In the genomic region with DNA sequence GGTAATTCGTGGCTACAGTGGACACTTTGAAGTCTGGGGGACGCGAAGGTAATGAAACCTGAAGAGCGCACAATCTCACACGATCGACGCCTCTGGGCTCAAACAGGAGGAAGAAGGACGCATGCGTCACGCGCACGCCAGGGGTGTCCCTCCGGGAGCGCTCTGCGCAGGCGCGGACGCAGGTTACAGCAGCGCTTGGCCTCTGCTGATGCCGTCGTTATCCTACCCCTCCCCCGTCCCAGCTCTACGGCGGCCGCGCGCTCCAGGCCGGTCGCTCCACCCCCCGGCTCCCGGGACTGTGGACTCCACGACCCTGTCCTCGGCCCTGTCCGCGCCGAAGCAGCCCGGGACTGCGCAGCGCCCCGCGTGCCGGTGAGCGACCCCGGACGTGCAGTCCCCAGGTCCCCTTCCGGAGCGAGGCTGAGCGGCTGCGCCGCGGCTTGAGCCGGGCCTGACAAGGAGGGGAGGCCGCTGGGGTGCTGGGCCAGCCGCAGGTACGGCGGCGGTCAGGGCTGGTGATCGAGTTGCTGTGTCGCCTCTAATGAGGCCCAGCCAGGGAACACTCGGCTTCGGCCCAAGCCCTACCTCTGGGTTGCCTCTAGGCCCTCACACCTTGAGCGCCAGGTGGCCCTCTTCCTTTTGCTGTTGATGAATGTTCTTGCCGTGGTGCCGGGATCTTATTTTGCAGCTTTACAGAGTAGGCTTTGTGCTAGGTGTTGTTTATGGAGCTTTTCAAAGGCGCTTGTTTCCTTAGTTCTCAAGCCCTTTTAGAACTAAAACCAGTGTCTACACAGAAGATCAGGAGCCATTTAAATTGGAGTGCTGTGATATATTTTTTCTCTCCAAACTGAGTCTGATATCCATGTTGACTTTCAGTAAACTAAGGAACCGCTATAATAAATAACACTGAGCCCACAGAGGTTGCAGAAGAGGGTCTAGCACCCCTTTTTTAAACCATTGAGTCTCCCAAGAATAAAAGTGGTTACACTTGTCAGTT, we compare ENCODE assay signal across 8 cellular contexts. TPM values are rescaled to one million over a fixed set of nuclear protein-coding genes. Genes with fewer than 3 reads are reported as not detected.
DNase-seq lines count a peak whose midpoint lies in the region; ATAC-seq, FAIRE-seq and TF ChIP-seq lines count a peak whose summit lies in the region.

TSS of gene TMEM106B (plus strand) at position 241 of the 997 bp plus-strand sequence. CDS start 3,517 bp downstream, outside the sequence.

- no peak within 1 kb of the TSS for H2AK5ac ChIP-seq in H1 (ENCODE audit: low read depth, low read length)

- H3K36me3 ChIP-seq in H1 (ENCODE audit: control insufficient read depth in 2 of 4, insufficient read depth in 4 of 4, low read length in 3 of 4), result peaks cover 0 to 3% (median 0%) of the 10 kb centered on the region in 4 experiments; a peak in 2 of 8 replicates

- peaks cover 6% of the 10 kb centered on the region for H3K27me3 Mint-ChIP-seq in memory B cell

- no peak within 1 kb of the TSS for H3K23ac ChIP-seq in H1 (ENCODE audit: insufficient read length)

- H2BK5ac ChIP-seq in H1 (ENCODE audit: low read depth, low read length), result peak within 1 kb of the TSS; percentile 86; the same call in 1 of the 2 replicates

- peak within 1 kb of the TSS; percentile 86 for H2BK12ac ChIP-seq in H1 (ENCODE audit: low read depth, low read length)

- TF ChIP-seq RAD21 in H1 (IDR thresholded peaks at IDR 0.05 in 1 of 2, conservative IDR thresholded peaks at IDR 0.05 in 1 of 2; ENCODE audit: low read depth in 2 of 2, low read length in 2 of 2), result peak; percentile 13 to 34; a peak in 3 of 4 replicates

- peak within 1 kb of the TSS; percentile 69 for H2BK120ac ChIP-seq in H1 (replicated peaks; ENCODE audit: low read depth, low read length)

- TF ChIP-seq POLR2A in H1 (IDR thresholded peaks at IDR 0.05; ENCODE audit: control extremely low read depth in 1 of 2, low read depth in 2 of 2, low read length in 2 of 2), result peak; percentile 29 to 91

- peak within 1 kb of the TSS; percentile 84 for H4K91ac ChIP-seq in H1 (replicated peaks; ENCODE audit: insufficient read length, low read length)

- H3K27me3 ChIP-seq in H1 (replicated peaks in 1 of 4; ENCODE audit: control insufficient read depth in 3 of 4, extremely low read depth in 1 of 4, insufficient read depth in 3 of 4, low read length in 3 of 4), result no peaks in the 10 kb centered on the region

- H3K23me2 ChIP-seq in H1 (ENCODE audit: low read depth, low read length), result peaks cover 6% of the 10 kb centered on the region

- ATAC-seq in GM19468 (IDR thresholded peaks at IDR 0.05; ENCODE audit: extremely low read depth, unreplicated experiment) (peak; percentile 96), memory B cell (ENCODE audit: low read depth) (peak; percentile 91)

- peak in 2 of 3 experiments; percentile 2 to 18; a peak in 2 of 4 replicates for TF ChIP-seq CTCF in H1 (IDR thresholded peaks at IDR 0.05; ENCODE audit: control extremely low read depth in 1 of 3, insufficient read depth in 1 of 3, low read depth in 1 of 3, low read length in 3 of 3)

- POLR2A ChIA-PET in H1 (lab: Charles Lee; ENCODE audit: partially characterized antibody), result interaction anchor here (0.6 to 1.4 kb wide), 11 partner anchors 9 to 519 kb away, joined by 3 to 6 read pairs (median 3); no protein-coding TSS in a partner anchor

- peak within 1 kb of the TSS; percentile 95 for H4K5ac ChIP-seq in H1 (ENCODE audit: insufficient read length, low read depth, low read length)

- peaks cover 0 to 2% (median 0%) of the 10 kb centered on the region in 4 experiments; a peak in 1 of 7 replicates for H3K4me1 ChIP-seq in H1 (replicated peaks in 1 of 4; ENCODE audit: control insufficient read depth in 3 of 4, insufficient read depth in 4 of 4, low read length in 3 of 4)

- peak; percentile 100 for DNase-seq in COLO668 (lab: John Stamatoyannopoulos, UW; ENCODE audit: unreplicated experiment)
- DNase-seq in HS-5 (ENCODE audit: low read depth), result peak; percentile 99
- DNase-seq in NK-92 (lab: John Stamatoyannopoulos, UW; ENCODE audit: unreplicated experiment), result peak; percentile 72
- peak; percentile 68 to 95 (median 91) for DNase-seq in activated CD8-positive, alpha-beta memory T cell treated with anti-CD3 and anti-CD28 coated beads for 48 hours (ENCODE audit: low read depth in 2 of 3, low spot score in 2 of 3)
- DNase-seq in H1 (ENCODE audit: low read depth in 1 of 2, low spot score in 2 of 2), result peak; percentile 92 to 97
- peak; percentile 90 to 92 for DNase-seq in memory B cell (ENCODE audit: low spot score in 2 of 2)
- peak; percentile 97 for DNase-seq in stimulated activated CD8-positive, alpha-beta memory T cell treated with anti-CD3 and anti-CD28 coated beads, Interleukin-12 subunit alpha, Interleukin-12 subunit beta, amount 100 ng/mL, for 24 hours (ENCODE audit: extremely low read depth)

- no peaks in the 10 kb centered on the region for H4K20me1 ChIP-seq in H1 (replicated peaks in 1 of 2; ENCODE audit: control insufficient read depth in 1 of 2, insufficient read depth in 2 of 2, low read length in 2 of 2)

- peak within 1 kb of the TSS; percentile 66; the same call in 1 of the 2 replicates for H2BK20ac ChIP-seq in H1 (ENCODE audit: low read length)

- FAIRE-seq in H1 (lab: Jason Lieb, UNC), result peak; percentile 66

- peak within 1 kb of the TSS; percentile 99 for H3K18ac ChIP-seq in H1 (ENCODE audit: extremely low read depth, low read length)

- no peaks in the 10 kb centered on the region for H3K79me1 ChIP-seq in H1 (ENCODE audit: low read depth, low read length)

- CTCF ChIA-PET in H1 (lab: Charles Lee; ENCODE audit: partially characterized antibody), result interaction anchor here (0.6 to 2.0 kb wide), 12 partner anchors 15 to 375 kb away, joined by 3 to 7 read pairs (median 4); no protein-coding TSS in a partner anchor

- peak within 1 kb of the TSS; percentile 99 for H2AFZ ChIP-seq in H1 (ENCODE audit: low read length)

- H3K4ac ChIP-seq in H1 (replicated peaks; ENCODE audit: insufficient read length, low read depth, low read length), result no peak within 1 kb of the TSS

- peak within 1 kb of the TSS; percentile 90 for H2BK15ac ChIP-seq in H1 (ENCODE audit: low read length)

- H3K9me3 ChIP-seq in H1 (ENCODE audit: insufficient read depth in 2 of 2, low read depth in 1 of 2, low read length in 1 of 2), result no peaks in the 10 kb centered on the region

- H3K56ac ChIP-seq in H1 (replicated peaks; ENCODE audit: insufficient read length, low read depth, low read length), result peak within 1 kb of the TSS; percentile 65

- H3K9me3 Mint-ChIP-seq in memory B cell, result no peaks in the 10 kb centered on the region

- 2% methylated on average over 65 of the region's 66 CpGs; no CpG with 5 or more reads in 1 of the 2 experiments for WGBS in H1 (ENCODE audit: extremely low coverage in 1 of 2, insufficient coverage in 1 of 2, insufficient read length in 1 of 2, insufficient replicate concordance in 2 of 2, low coverage in 1 of 2, low lambda C conversion rate in 2 of 2, missing lambda C conversion rate in 1 of 2), 2 experiments

- TF ChIP-seq EP300 in H1 (IDR thresholded peaks at IDR 0.05; ENCODE audit: borderline replicate concordance in 1 of 2, low read depth in 2 of 2, low read length in 2 of 2), result peak in 1 of 2 experiments; percentile 55; a peak in 1 of 3 replicates

- H3K4me2 ChIP-seq in H1 (ENCODE audit: insufficient read depth in 1 of 2, low read depth in 2 of 2, low read length in 2 of 2), result peak within 1 kb of the TSS; percentile 76 to 78

- H3K27ac ChIP-seq in H1 (ENCODE audit: low read depth, low read length), result peak within 1 kb of the TSS; percentile 83

- peaks cover 4% of the 10 kb centered on the region for H3K36me3 Mint-ChIP-seq in memory B cell

- peak within 1 kb of the TSS; percentile 97 for H3K27ac Mint-ChIP-seq in memory B cell

- peaks cover 0 to 25% of the 10 kb centered on the region in 2 experiments; a peak in 2 of 4 replicates for H3K79me2 ChIP-seq in H1 (ENCODE audit: control insufficient read depth in 1 of 2, insufficient read depth in 2 of 2, low read length in 2 of 2)

- H3K9ac ChIP-seq in H1 (replicated peaks in 1 of 4; ENCODE audit: extremely low read depth in 1 of 4, low read depth in 3 of 4, low read length in 3 of 4), result peak within 1 kb of the TSS; percentile 84 to 92 (median 86)

- H3K14ac ChIP-seq in H1 (ENCODE audit: insufficient read length), result no peak within 1 kb of the TSS

- H3K4me3 Mint-ChIP-seq in memory B cell, result peak within 1 kb of the TSS; percentile 98

- H4K8ac ChIP-seq in H1 (ENCODE audit: extremely low read depth, insufficient read depth, low read length), result peak within 1 kb of the TSS; percentile 97

- H3K4me1 Mint-ChIP-seq in memory B cell, result peaks cover 11% of the 10 kb centered on the region

- H3K4me3 ChIP-seq in H1 (ENCODE audit: extremely low read depth in 1 of 4, insufficient read depth in 2 of 4, low read depth in 3 of 4, low read length in 4 of 4), result peak within 1 kb of the TSS; percentile 71 to 84 (median 74)

TF ChIP-seq in H1, 55 proteins besides CTCF, POLR2A, EP300 and RAD21 (continues in another document):
- no peak for TF ChIP-seq RNF2 (IDR thresholded peaks at IDR 0.05; ENCODE audit: borderline replicate concordance, low read depth, low read length, missing control alignments, poor library complexity, severe bottlenecking)
- TF ChIP-seq SIN3A (conservative IDR thresholded peaks at IDR 0.05 in 1 of 2, IDR thresholded peaks at IDR 0.05 in 1 of 2; ENCODE audit: low read depth in 1 of 2, low read length in 2 of 2), result peak in 1 of 2 experiments; percentile 13; a peak in 2 of 4 replicates
- TF ChIP-seq SUZ12 (IDR thresholded peaks at IDR 0.05; ENCODE audit: low read length), result no peak
- peak; percentile 58 for TF ChIP-seq KDM4A (IDR thresholded peaks at IDR 0.05; ENCODE audit: low read depth, low read length, severe bottlenecking)
- TF ChIP-seq SP4 (IDR thresholded peaks at IDR 0.05; ENCODE audit: low read length), result no peak
- no peak for TF ChIP-seq SIRT6 (IDR thresholded peaks at IDR 0.05; ENCODE audit: low read length)
- TF ChIP-seq ATF3 (IDR thresholded peaks at IDR 0.05; ENCODE audit: insufficient read depth, low read depth, low read length), result no peak; the same call in 1 of the 2 replicates
- no peak for TF ChIP-seq SAP30 (IDR thresholded peaks at IDR 0.05; ENCODE audit: insufficient read depth, insufficient replicate concordance, low read length)
- peak; percentile 83 for TF ChIP-seq TAF1 (IDR thresholded peaks at IDR 0.05; ENCODE audit: low read depth, low read length)

RNA-seq across cellular contexts. Expression of gene TMEM106B, which starts in this region (rescaled TPM):
- total RNA-seq in H1 (2021; fragmentation: NEBNext Ultra II Directional; extraction: Animal tissue kit (Norgen Biotek cat#: 25700)), result 27.5 and 29.1 TPM in 2 replicates
- 9.0 and 16.0 TPM in 2 replicates for polyA plus RNA-seq in H1 (2011; rRNA removed)
- polyA plus RNA-seq in H1 (2011; cell fraction: cytosol; rRNA removed), result 16.5 TPM
- 5.0 TPM for polyA plus RNA-seq in H1 (2011; cell fraction: nucleus; rRNA removed)
- 12.7 to 18.8 TPM (median 15.2 TPM) in 4 replicates for polyA plus RNA-seq in H1 (2012, experiment 1 of 2)
- polyA plus RNA-seq in H1 (2012, experiment 2 of 2), result 3.7 TPM
- polyA plus RNA-seq in H1 (2013, experiment 1 of 2), result 33.6 TPM
- 39.4 TPM for polyA plus RNA-seq in H1 (2013, experiment 2 of 2)
- 19.7 and 37.6 TPM in 2 replicates for polyA minus RNA-seq in H1 (2011; rRNA and poly(A)+ RNA removed)
- 38.7 TPM for polyA minus RNA-seq in H1 (2011; cell fraction: cytosol; rRNA and poly(A)+ RNA removed)
- polyA minus RNA-seq in H1 (2011; cell fraction: nucleus; rRNA and poly(A)+ RNA removed), result 26.5 TPM

Comparison
In these comparisons a context has a peak if more than half of its experiments do, and no peak if none do; other contexts are left out.
1. Peak in every context shown above with its lines: DNase-seq, ATAC-seq, H3K4me3 ChIP-seq and H3K27ac ChIP-seq.